ENCODE assay signal across 2 cellular contexts in the genomic region with DNA sequence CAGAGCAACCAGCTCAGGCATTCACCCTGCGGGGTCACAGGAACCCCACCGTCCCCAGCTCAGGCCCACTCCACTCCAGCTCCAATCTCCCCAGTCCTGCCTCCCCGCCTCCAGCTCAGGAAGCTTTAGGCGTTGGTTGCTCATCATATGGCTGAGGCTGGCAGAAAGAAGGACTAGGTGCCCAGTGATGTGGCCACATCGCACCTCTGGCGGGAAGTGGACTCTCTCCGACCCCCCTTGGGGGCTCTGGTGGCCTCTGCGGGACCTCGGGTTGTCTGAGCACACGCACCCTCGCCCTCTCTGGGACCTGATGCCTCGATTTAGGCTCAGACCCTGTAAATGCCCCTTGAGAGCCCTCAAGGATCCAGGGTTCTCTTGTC.
TF ChIP-seq lines count a peak whose summit lies in the region.

No MANE protein-coding gene starts in this region.

TF ChIP-seq in A549, 52 proteins besides CTCF, POLR2A, EP300 and RAD21 (continued from another document):
- TF ChIP-seq TP53 (CRISPR knock-in tag; IDR thresholded peaks at IDR 0.05) (no peak), BHLHE40 (IDR thresholded peaks at IDR 0.05; ENCODE audit: low read depth, low read length) (no peak)

TF ChIP-seq in SK-N-SH, 30 proteins besides CTCF, POLR2A, EP300 and RAD21 (continued from another document):
- no peak for TF ChIP-seq MXI1 (IDR thresholded peaks at IDR 0.05; ENCODE audit: low read depth, low read length)
- TF ChIP-seq CHD2 (IDR thresholded peaks at IDR 0.05; ENCODE audit: low read length, partially characterized antibody), result no peak
- no peak for TF ChIP-seq SIN3A (IDR thresholded peaks at IDR 0.05; ENCODE audit: borderline replicate concordance, low read depth, low read length)
- TF ChIP-seq GABPA (IDR thresholded peaks at IDR 0.05; ENCODE audit: low read depth), result no peak
- TF ChIP-seq, protein P1, sequence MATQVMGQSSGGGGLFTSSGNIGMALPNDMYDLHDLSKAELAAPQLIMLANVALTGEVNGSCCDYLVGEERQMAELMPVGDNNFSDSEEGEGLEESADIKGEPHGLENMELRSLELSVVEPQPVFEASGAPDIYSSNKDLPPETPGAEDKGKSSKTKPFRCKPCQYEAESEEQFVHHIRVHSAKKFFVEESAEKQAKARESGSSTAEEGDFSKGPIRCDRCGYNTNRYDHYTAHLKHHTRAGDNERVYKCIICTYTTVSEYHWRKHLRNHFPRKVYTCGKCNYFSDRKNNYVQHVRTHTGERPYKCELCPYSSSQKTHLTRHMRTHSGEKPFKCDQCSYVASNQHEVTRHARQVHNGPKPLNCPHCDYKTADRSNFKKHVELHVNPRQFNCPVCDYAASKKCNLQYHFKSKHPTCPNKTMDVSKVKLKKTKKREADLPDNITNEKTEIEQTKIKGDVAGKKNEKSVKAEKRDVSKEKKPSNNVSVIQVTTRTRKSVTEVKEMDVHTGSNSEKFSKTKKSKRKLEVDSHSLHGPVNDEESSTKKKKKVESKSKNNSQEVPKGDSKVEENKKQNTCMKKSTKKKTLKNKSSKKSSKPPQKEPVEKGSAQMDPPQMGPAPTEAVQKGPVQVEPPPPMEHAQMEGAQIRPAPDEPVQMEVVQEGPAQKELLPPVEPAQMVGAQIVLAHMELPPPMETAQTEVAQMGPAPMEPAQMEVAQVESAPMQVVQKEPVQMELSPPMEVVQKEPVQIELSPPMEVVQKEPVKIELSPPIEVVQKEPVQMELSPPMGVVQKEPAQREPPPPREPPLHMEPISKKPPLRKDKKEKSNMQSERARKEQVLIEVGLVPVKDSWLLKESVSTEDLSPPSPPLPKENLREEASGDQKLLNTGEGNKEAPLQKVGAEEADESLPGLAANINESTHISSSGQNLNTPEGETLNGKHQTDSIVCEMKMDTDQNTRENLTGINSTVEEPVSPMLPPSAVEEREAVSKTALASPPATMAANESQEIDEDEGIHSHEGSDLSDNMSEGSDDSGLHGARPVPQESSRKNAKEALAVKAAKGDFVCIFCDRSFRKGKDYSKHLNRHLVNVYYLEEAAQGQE (IDR thresholded peaks at IDR 0.05; ENCODE audit: low read depth, low read length), result no peak
- TF ChIP-seq, protein P2, sequence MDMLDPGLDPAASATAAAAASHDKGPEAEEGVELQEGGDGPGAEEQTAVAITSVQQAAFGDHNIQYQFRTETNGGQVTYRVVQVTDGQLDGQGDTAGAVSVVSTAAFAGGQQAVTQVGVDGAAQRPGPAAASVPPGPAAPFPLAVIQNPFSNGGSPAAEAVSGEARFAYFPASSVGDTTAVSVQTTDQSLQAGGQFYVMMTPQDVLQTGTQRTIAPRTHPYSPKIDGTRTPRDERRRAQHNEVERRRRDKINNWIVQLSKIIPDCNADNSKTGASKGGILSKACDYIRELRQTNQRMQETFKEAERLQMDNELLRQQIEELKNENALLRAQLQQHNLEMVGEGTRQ (IDR thresholded peaks at IDR 0.05; ENCODE audit: borderline replicate concordance, low read depth, low read length), result no peak
- TF ChIP-seq RCOR1 (IDR thresholded peaks at IDR 0.05; ENCODE audit: low read length), result no peak
- TF ChIP-seq EZH2phosphoT487 (IDR thresholded peaks at IDR 0.05; ENCODE audit: borderline replicate concordance, low read depth), result no peak
- no peak for TF ChIP-seq NFIC (IDR thresholded peaks at IDR 0.05; ENCODE audit: borderline replicate concordance)
- no peak for TF ChIP-seq SMC3 (IDR thresholded peaks at IDR 0.05; ENCODE audit: low read depth, low read length)
- no peak for TF ChIP-seq RFX5 (IDR thresholded peaks at IDR 0.05; ENCODE audit: low read length)
- no peak for TF ChIP-seq JUND (IDR thresholded peaks at IDR 0.05)
- TF ChIP-seq ELF1 (IDR thresholded peaks at IDR 0.05), result no peak
- no peak for TF ChIP-seq NRF1 (IDR thresholded peaks at IDR 0.05; ENCODE audit: low read depth, low read length)
- TF ChIP-seq TCF12 (IDR thresholded peaks at IDR 0.05), result no peak
- TF ChIP-seq, protein P3, sequence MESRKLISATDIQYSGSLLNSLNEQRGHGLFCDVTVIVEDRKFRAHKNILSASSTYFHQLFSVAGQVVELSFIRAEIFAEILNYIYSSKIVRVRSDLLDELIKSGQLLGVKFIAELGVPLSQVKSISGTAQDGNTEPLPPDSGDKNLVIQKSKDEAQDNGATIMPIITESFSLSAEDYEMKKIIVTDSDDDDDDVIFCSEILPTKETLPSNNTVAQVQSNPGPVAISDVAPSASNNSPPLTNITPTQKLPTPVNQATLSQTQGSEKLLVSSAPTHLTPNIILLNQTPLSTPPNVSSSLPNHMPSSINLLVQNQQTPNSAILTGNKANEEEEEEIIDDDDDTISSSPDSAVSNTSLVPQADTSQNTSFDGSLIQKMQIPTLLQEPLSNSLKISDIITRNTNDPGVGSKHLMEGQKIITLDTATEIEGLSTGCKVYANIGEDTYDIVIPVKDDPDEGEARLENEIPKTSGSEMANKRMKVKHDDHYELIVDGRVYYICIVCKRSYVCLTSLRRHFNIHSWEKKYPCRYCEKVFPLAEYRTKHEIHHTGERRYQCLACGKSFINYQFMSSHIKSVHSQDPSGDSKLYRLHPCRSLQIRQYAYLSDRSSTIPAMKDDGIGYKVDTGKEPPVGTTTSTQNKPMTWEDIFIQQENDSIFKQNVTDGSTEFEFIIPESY (IDR thresholded peaks at IDR 0.05; ENCODE audit: borderline replicate concordance, low read depth), result no peak
- TF ChIP-seq, protein P4, sequence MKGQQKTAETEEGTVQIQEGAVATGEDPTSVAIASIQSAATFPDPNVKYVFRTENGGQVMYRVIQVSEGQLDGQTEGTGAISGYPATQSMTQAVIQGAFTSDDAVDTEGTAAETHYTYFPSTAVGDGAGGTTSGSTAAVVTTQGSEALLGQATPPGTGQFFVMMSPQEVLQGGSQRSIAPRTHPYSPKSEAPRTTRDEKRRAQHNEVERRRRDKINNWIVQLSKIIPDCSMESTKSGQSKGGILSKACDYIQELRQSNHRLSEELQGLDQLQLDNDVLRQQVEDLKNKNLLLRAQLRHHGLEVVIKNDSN (IDR thresholded peaks at IDR 0.05; ENCODE audit: borderline replicate concordance, low read depth), result no peak
- TF ChIP-seq FOSL2 (IDR thresholded peaks at IDR 0.05; ENCODE audit: borderline replicate concordance, low read depth), result no peak
TF ChIP-seq in SK-N-SH: peak in this region for 0.
